12 cellular contexts compared by ENCODE assay signal in the genomic region with DNA sequence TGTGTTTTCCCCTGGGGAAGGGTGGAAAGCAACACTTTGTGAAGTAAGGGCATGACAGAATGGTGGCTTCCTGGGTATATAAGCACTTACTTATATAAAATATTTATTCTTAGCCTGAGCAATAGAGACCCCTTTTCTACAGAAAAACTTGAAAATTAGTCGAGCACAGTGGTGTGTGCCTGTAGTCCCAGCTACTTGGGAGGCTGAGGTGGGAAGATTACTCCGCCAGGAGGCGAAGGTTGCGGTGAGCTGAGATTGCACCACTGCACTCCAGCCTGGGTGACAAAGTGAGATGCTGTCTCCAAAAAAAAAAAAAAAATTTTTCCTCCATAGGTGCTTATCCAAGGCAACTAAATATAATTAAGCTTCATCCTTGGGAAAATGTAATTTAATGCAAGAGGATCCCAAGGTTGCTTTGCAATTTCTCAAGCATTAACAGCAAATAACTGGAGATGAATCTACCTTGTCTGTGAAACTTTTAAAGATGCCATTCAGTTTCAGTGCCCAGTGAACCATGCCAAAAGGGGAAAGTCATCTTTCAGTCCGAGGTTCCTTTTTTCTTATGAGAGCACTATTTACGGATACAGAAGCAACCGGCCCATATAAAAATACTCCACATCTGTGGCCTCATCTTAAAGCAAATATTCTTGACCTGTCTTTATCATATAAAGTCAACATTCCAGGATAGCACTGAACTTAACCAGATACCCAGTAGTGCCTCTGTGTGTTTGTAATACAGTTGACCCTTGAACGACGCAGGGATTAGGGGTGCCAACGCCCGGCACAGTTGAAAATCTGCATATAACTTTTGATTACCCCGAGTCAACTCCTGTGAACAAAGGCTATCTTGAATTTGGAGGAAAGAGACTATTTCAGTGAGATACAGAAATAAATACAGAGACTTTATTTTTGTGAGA.
DNase-seq lines count a peak whose midpoint lies in the region; ATAC-seq and TF ChIP-seq lines count a peak whose summit lies in the region.
"Had no signal": no experiment of that assay in that cellular context is flagged by ENCODE, and none has a peak within 500 bp of the region (broad histone marks: within the 10 kb centered on the region; RNA-seq: fewer than 3 reads in every experiment).

No MANE protein-coding gene starts in this region.

- H3K27me3 Mint-ChIP-seq in GM23338 (ENCODE audit: insufficient read depth, low read depth, poor library complexity) (peaks cover 9% of the 10 kb centered on the region), nephron (ENCODE audit: low read depth) (no peaks in the 10 kb centered on the region)
- H3K27me3 Mint-ChIP-seq in activated naive CD8-positive, alpha-beta T cell treated with anti-CD3 and anti-CD28 coated beads, Interleukin-2, amount 50 U/mL, for 24 hours: no peaks in the 10 kb centered on the region
- H3K27me3 Mint-ChIP-seq in activated T-helper 1 cell treated with anti-CD3 and anti-CD28 coated beads, Interleukin-12 subunit alpha, Interleukin-12 subunit beta, Interleukin-2, Interleukin-4 antibody, amounts not matched to agents 30 ng/mL and 10 ng/mL and 1 ng/mL, durations not matched to agents 14 hours and 24 hours and 36 hours (ENCODE audit: insufficient read depth): no peaks in the 10 kb centered on the region

- TF ChIP-seq CTCF in GM12865 (IDR thresholded peaks at IDR 0.05; ENCODE audit: insufficient read depth, low read depth, low read length, missing control alignments): no peak
- TF ChIP-seq CTCF in GM23338 (conservative IDR thresholded peaks at IDR 0.05; ENCODE audit: low read depth in 2 of 2): no peak
- no peak for TF ChIP-seq CTCF in nephron (IDR thresholded peaks at IDR 0.05; ENCODE audit: unreplicated experiment in 3 of 3)

- H3K9me3 Mint-ChIP-seq in GM23338 (peaks cover 9% of the 10 kb centered on the region; the same call in 2 of the 3 replicates), nephron (no peaks in the 10 kb centered on the region)
- no peaks in the 10 kb centered on the region for H3K9me3 Mint-ChIP-seq in activated naive CD8-positive, alpha-beta T cell treated with anti-CD3 and anti-CD28 coated beads, Interleukin-2, amount 50 U/mL, for 24 hours
- no peaks in the 10 kb centered on the region for H3K9me3 Mint-ChIP-seq in activated T-helper 1 cell treated with anti-CD3 and anti-CD28 coated beads, Interleukin-12 subunit alpha, Interleukin-12 subunit beta, Interleukin-2, Interleukin-4 antibody, amounts not matched to agents 30 ng/mL and 10 ng/mL and 1 ng/mL, durations not matched to agents 14 hours and 24 hours and 36 hours

- intact Hi-C loops in activated T-helper 1 cell treated with anti-CD3 and anti-CD28 coated beads, Interleukin-12 subunit alpha, Interleukin-12 subunit beta, Interleukin-2, Interleukin-4 antibody, amounts not matched to agents 30 ng/mL and 10 ng/mL and 1 ng/mL, durations not matched to agents 14 hours and 24 hours and 36 hours (cut with micrococcal nuclease): no loop called here

- no peaks in the 10 kb centered on the region for H4K20me1 ChIP-seq in GM23338 (replicated peaks; ENCODE audit: insufficient read depth)

- H3F3A ChIP-seq in GM23338 (replicated peaks; ENCODE audit: low read depth): no peaks in the 10 kb centered on the region

- no peak overlapping the region for H3K4me3 ChIP-seq in GM12865 (ENCODE audit: low read depth, low read length)
- H3K4me3 ChIP-seq in GM23338: no peak overlapping the region
- H3K4me3 ChIP-seq: ascending aorta, Peyer's patch had no signal

- no peak overlapping the region for H3K27ac Mint-ChIP-seq in GM23338
- H3K27ac Mint-ChIP-seq in activated naive CD8-positive, alpha-beta T cell treated with anti-CD3 and anti-CD28 coated beads, Interleukin-2, amount 50 U/mL, for 24 hours: peak overlapping the region; percentile 12
- H3K27ac Mint-ChIP-seq in nephron: peak overlapping the region; percentile 8 to 99 (median 20)
- H3K27ac Mint-ChIP-seq in activated T-helper 1 cell treated with anti-CD3 and anti-CD28 coated beads, Interleukin-12 subunit alpha, Interleukin-12 subunit beta, Interleukin-2, Interleukin-4 antibody, amounts not matched to agents 30 ng/mL and 10 ng/mL and 1 ng/mL, durations not matched to agents 14 hours and 24 hours and 36 hours: no peak overlapping the region

- H3K4me1 Mint-ChIP-seq in GM23338 (peaks cover 4% of the 10 kb centered on the region; the same call in 2 of the 3 replicates), nephron (peaks cover 9% of the 10 kb centered on the region)
- peaks cover 36% of the 10 kb centered on the region for H3K4me1 Mint-ChIP-seq in activated naive CD8-positive, alpha-beta T cell treated with anti-CD3 and anti-CD28 coated beads, Interleukin-2, amount 50 U/mL, for 24 hours
- peaks cover 10% of the 10 kb centered on the region for H3K4me1 Mint-ChIP-seq in activated T-helper 1 cell treated with anti-CD3 and anti-CD28 coated beads, Interleukin-12 subunit alpha, Interleukin-12 subunit beta, Interleukin-2, Interleukin-4 antibody, amounts not matched to agents 30 ng/mL and 10 ng/mL and 1 ng/mL, durations not matched to agents 14 hours and 24 hours and 36 hours (ENCODE audit: low read depth)

- DNase-seq in GM12865 (ENCODE audit: low read depth) (peak; percentile 55), GM23338 (ENCODE audit: low spot score) (no peak), NCI-H524 (lab: John Stamatoyannopoulos, UW) (no peak), activated gamma-delta T cell (lab: John Stamatoyannopoulos, UW) (no peak)
- DNase-seq in activated naive CD8-positive, alpha-beta T cell treated with anti-CD3 and anti-CD28 coated beads, Interleukin-2, amount 50 U/mL, for 24 hours: no peak
- DNase-seq in activated T-helper 1 cell treated with anti-CD3 and anti-CD28 coated beads, Interleukin-12 subunit alpha, Interleukin-12 subunit beta, Interleukin-2, Interleukin-4 antibody, amounts not matched to agents 30 ng/mL and 10 ng/mL and 1 ng/mL, durations not matched to agents 14 hours and 24 hours and 36 hours (ENCODE audit: low spot score): no peak
- DNase-seq: activated CD8-positive, alpha-beta memory T cell treated with anti-CD3 and anti-CD28 coated beads, Interleukin-2, amount 50 U/mL, for 4 hours; substantia nigra had no signal

- H3K36me3 ChIP-seq in GM23338 (ENCODE audit: insufficient read depth): no peaks in the 10 kb centered on the region

- H3K79me2 ChIP-seq in GM23338 (replicated peaks; ENCODE audit: insufficient read depth): no peaks in the 10 kb centered on the region

- peaks cover 7% of the 10 kb centered on the region for H3K4me1 ChIP-seq in GM23338 (ENCODE audit: insufficient read depth)
- H3K4me1 ChIP-seq: ascending aorta had no signal

- H3K27me3 ChIP-seq in GM23338 (ENCODE audit: insufficient read depth): no peaks in the 10 kb centered on the region
- H3K27me3 ChIP-seq: ascending aorta, Peyer's patch had no signal

- peaks cover 9% of the 10 kb centered on the region; the same call in 2 of the 3 replicates for H3K36me3 Mint-ChIP-seq in GM23338 (ENCODE audit: low read depth)
- peaks cover 25% of the 10 kb centered on the region for H3K36me3 Mint-ChIP-seq in activated naive CD8-positive, alpha-beta T cell treated with anti-CD3 and anti-CD28 coated beads, Interleukin-2, amount 50 U/mL, for 24 hours (ENCODE audit: low read depth)
- H3K36me3 Mint-ChIP-seq in nephron (ENCODE audit: low read depth): peaks cover 31% of the 10 kb centered on the region
- peaks cover 12% of the 10 kb centered on the region for H3K36me3 Mint-ChIP-seq in activated T-helper 1 cell treated with anti-CD3 and anti-CD28 coated beads, Interleukin-12 subunit alpha, Interleukin-12 subunit beta, Interleukin-2, Interleukin-4 antibody, amounts not matched to agents 30 ng/mL and 10 ng/mL and 1 ng/mL, durations not matched to agents 14 hours and 24 hours and 36 hours (ENCODE audit: low read depth)

- no peak overlapping the region for H3K4me2 ChIP-seq in GM23338

- no peak overlapping the region for H2AFZ ChIP-seq in GM23338

- ATAC-seq in GM23338 (peak; percentile 55; the same call in 2 of the 3 replicates), GM19395 (IDR thresholded peaks at IDR 0.05; ENCODE audit: unreplicated experiment) (no peak)
- ATAC-seq in activated naive CD8-positive, alpha-beta T cell treated with anti-CD3 and anti-CD28 coated beads, Interleukin-2, amount 50 U/mL, for 24 hours: no peak

- no peak overlapping the region for H3K4me3 Mint-ChIP-seq in GM23338
- H3K4me3 Mint-ChIP-seq in activated naive CD8-positive, alpha-beta T cell treated with anti-CD3 and anti-CD28 coated beads, Interleukin-2, amount 50 U/mL, for 24 hours: no peak overlapping the region
- no peak overlapping the region for H3K4me3 Mint-ChIP-seq in nephron
- H3K4me3 Mint-ChIP-seq in activated T-helper 1 cell treated with anti-CD3 and anti-CD28 coated beads, Interleukin-12 subunit alpha, Interleukin-12 subunit beta, Interleukin-2, Interleukin-4 antibody, amounts not matched to agents 30 ng/mL and 10 ng/mL and 1 ng/mL, durations not matched to agents 14 hours and 24 hours and 36 hours: no peak overlapping the region

- peak overlapping the region; percentile 30 for H3K27ac ChIP-seq in GM23338 (ENCODE audit: low read depth)
- H3K27ac ChIP-seq: ascending aorta had no signal

- H3K9me2 ChIP-seq in GM23338 (ENCODE audit: insufficient read depth): no peaks in the 10 kb centered on the region; the same call in 1 of the 2 replicates

Comparison
In these comparisons a context has a peak if more than half of its experiments do, and no peak if none do; other contexts are left out.
1. H3K27ac Mint-ChIP-seq: peak in activated naive CD8-positive, alpha-beta T cell treated with anti-CD3 and anti-CD28 coated beads, Interleukin-2, amount 50 U/mL, for 24 hours (single experiment) and nephron (3 of 3); none in GM23338 (single experiment) and activated T-helper 1 cell treated with anti-CD3 and anti-CD28 coated beads, Interleukin-12 subunit alpha, Interleukin-12 subunit beta, Interleukin-2, Interleukin-4 antibody, amounts not matched to agents 30 ng/mL and 10 ng/mL and 1 ng/mL, durations not matched to agents 14 hours and 24 hours and 36 hours (single experiment).